8 cellular contexts compared by ENCODE assay signal in the genomic region with DNA sequence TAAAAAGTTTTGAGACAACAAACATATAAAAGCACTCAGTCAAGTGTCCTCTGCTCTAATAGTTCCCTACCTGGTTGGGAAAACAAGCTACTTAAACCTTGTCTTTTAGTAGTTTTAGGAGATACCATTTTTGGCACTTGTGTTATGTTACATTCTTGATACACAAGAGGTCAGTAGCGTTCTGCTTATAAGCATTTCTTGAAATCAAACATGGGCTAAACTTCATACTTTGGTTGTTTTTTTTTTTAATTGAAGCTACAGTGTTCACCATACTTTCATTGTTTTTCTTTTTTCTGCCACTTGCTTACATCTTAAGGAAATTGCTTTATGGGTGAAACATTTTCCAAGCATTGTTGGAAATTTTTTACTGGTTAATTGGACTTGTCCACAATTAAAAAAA. TPM values are rescaled to one million over a fixed set of nuclear protein-coding genes. Genes with fewer than 3 reads are reported as not detected.
DNase-seq lines count a peak whose midpoint lies in the region; ATAC-seq and TF ChIP-seq lines count a peak whose summit lies in the region.

No MANE protein-coding gene starts in this region.

- peaks cover 42% of the 10 kb centered on the region for H3K4me1 Mint-ChIP-seq in GM23338

- no peak overlapping the region for H3K4me2 ChIP-seq in GM23338

- H4K20me1 ChIP-seq in GM23338 (replicated peaks; ENCODE audit: insufficient read depth), result 0 out of 2 replicates have a peak, but pooled peaks cover 3% of the 10 kb centered on the region

- no peaks in the 10 kb centered on the region for H3K27me3 Mint-ChIP-seq in GM23338 (ENCODE audit: insufficient read depth, low read depth, poor library complexity)

- H3K27me3 ChIP-seq in BE2C, result no peaks in the 10 kb centered on the region
- H3K27me3 ChIP-seq in GM23338 (ENCODE audit: insufficient read depth), result no peaks in the 10 kb centered on the region

- H3K4me1 ChIP-seq in BE2C (no peaks in the 10 kb centered on the region), GM23338 (ENCODE audit: insufficient read depth) (peaks cover 24% of the 10 kb centered on the region)

- DNase-seq in BE2C, result no peak
- peak; percentile 46 for DNase-seq in GM23338 (ENCODE audit: low spot score)
- peak; percentile 83 for DNase-seq in NCI-H82 (lab: John Stamatoyannopoulos, UW)
- peak; percentile 43 to 47 for DNase-seq in erythroblast (lab: John Stamatoyannopoulos, UW)
- peak; percentile 27 for DNase-seq in stromal cell of bone marrow (ENCODE audit: low read depth)
- DNase-seq in activated naive CD4-positive, alpha-beta T cell (lab: John Stamatoyannopoulos, UW), result no peak

- no peak overlapping the region; the same call in 1 of the 2 replicates for H3K27ac Mint-ChIP-seq in GM23338

- no peak overlapping the region for H2AFZ ChIP-seq in GM23338

- no peaks in the 10 kb centered on the region; the same call in 1 of the 2 replicates for H3K9me3 ChIP-seq in BE2C

- H3F3A ChIP-seq in GM23338 (replicated peaks; ENCODE audit: low read depth), result no peaks in the 10 kb centered on the region

- 0 out of 3 replicates have a peak, but pooled peaks cover 2% of the 10 kb centered on the region for H3K36me3 Mint-ChIP-seq in GM23338 (ENCODE audit: low read depth)

- TF ChIP-seq POLR2A in erythroblast (IDR thresholded peaks at IDR 0.05; ENCODE audit: low read length), result no peak

- H3K4me3 Mint-ChIP-seq in GM23338, result no peak overlapping the region

- no peaks in the 10 kb centered on the region for H3K36me3 ChIP-seq in BE2C
- H3K36me3 ChIP-seq in GM23338 (ENCODE audit: insufficient read depth), result no peaks in the 10 kb centered on the region

- H3K9me2 ChIP-seq in GM23338 (ENCODE audit: insufficient read depth), result no peaks in the 10 kb centered on the region

- H3K79me2 ChIP-seq in GM23338 (replicated peaks; ENCODE audit: insufficient read depth), result no peaks in the 10 kb centered on the region

- ATAC-seq in GM23338 (no peak), HG03469 (IDR thresholded peaks at IDR 0.05; ENCODE audit: unreplicated experiment) (no peak), GM21515 (IDR thresholded peaks at IDR 0.05; ENCODE audit: unreplicated experiment) (no peak)

- H3K4me3 ChIP-seq in BE2C (ENCODE audit: low read depth, low read length) (no peak overlapping the region), GM23338 (no peak overlapping the region)

- TF ChIP-seq CTCF in BE2C (IDR thresholded peaks at IDR 0.05; ENCODE audit: low read depth, low read length) (peak; percentile 60), GM23338 (conservative IDR thresholded peaks at IDR 0.05; ENCODE audit: low read depth in 2 of 2) (peak in 1 of 2 experiments; percentile 59)

- H3K9me3 Mint-ChIP-seq in GM23338, result no peaks in the 10 kb centered on the region

- no peak overlapping the region for H3K27ac ChIP-seq in GM23338 (ENCODE audit: low read depth)

TF ChIP-seq in GM23338, 12 proteins besides CTCF, POLR2A, EP300 and RAD21 (continues in another document):
- no peak for TF ChIP-seq ZNF331 (CRISPR knock-in tag; IDR thresholded peaks at IDR 0.05; ENCODE audit: low read depth)
- TF ChIP-seq NANOG (IDR thresholded peaks at IDR 0.05; ENCODE audit: borderline replicate concordance), result no peak
- TF ChIP-seq EZH2 (IDR thresholded peaks at IDR 0.05; ENCODE audit: low read depth, unreplicated experiment), result no peak
- TF ChIP-seq JUNB (IDR thresholded peaks at IDR 0.05; ENCODE audit: unreplicated experiment), result no peak
- TF ChIP-seq, protein P1, sequence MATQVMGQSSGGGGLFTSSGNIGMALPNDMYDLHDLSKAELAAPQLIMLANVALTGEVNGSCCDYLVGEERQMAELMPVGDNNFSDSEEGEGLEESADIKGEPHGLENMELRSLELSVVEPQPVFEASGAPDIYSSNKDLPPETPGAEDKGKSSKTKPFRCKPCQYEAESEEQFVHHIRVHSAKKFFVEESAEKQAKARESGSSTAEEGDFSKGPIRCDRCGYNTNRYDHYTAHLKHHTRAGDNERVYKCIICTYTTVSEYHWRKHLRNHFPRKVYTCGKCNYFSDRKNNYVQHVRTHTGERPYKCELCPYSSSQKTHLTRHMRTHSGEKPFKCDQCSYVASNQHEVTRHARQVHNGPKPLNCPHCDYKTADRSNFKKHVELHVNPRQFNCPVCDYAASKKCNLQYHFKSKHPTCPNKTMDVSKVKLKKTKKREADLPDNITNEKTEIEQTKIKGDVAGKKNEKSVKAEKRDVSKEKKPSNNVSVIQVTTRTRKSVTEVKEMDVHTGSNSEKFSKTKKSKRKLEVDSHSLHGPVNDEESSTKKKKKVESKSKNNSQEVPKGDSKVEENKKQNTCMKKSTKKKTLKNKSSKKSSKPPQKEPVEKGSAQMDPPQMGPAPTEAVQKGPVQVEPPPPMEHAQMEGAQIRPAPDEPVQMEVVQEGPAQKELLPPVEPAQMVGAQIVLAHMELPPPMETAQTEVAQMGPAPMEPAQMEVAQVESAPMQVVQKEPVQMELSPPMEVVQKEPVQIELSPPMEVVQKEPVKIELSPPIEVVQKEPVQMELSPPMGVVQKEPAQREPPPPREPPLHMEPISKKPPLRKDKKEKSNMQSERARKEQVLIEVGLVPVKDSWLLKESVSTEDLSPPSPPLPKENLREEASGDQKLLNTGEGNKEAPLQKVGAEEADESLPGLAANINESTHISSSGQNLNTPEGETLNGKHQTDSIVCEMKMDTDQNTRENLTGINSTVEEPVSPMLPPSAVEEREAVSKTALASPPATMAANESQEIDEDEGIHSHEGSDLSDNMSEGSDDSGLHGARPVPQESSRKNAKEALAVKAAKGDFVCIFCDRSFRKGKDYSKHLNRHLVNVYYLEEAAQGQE (IDR thresholded peaks at IDR 0.05; ENCODE audit: unreplicated experiment), result no peak
- TF ChIP-seq STAT1 (IDR thresholded peaks at IDR 0.05; ENCODE audit: unreplicated experiment), result no peak
- TF ChIP-seq, protein P2, sequence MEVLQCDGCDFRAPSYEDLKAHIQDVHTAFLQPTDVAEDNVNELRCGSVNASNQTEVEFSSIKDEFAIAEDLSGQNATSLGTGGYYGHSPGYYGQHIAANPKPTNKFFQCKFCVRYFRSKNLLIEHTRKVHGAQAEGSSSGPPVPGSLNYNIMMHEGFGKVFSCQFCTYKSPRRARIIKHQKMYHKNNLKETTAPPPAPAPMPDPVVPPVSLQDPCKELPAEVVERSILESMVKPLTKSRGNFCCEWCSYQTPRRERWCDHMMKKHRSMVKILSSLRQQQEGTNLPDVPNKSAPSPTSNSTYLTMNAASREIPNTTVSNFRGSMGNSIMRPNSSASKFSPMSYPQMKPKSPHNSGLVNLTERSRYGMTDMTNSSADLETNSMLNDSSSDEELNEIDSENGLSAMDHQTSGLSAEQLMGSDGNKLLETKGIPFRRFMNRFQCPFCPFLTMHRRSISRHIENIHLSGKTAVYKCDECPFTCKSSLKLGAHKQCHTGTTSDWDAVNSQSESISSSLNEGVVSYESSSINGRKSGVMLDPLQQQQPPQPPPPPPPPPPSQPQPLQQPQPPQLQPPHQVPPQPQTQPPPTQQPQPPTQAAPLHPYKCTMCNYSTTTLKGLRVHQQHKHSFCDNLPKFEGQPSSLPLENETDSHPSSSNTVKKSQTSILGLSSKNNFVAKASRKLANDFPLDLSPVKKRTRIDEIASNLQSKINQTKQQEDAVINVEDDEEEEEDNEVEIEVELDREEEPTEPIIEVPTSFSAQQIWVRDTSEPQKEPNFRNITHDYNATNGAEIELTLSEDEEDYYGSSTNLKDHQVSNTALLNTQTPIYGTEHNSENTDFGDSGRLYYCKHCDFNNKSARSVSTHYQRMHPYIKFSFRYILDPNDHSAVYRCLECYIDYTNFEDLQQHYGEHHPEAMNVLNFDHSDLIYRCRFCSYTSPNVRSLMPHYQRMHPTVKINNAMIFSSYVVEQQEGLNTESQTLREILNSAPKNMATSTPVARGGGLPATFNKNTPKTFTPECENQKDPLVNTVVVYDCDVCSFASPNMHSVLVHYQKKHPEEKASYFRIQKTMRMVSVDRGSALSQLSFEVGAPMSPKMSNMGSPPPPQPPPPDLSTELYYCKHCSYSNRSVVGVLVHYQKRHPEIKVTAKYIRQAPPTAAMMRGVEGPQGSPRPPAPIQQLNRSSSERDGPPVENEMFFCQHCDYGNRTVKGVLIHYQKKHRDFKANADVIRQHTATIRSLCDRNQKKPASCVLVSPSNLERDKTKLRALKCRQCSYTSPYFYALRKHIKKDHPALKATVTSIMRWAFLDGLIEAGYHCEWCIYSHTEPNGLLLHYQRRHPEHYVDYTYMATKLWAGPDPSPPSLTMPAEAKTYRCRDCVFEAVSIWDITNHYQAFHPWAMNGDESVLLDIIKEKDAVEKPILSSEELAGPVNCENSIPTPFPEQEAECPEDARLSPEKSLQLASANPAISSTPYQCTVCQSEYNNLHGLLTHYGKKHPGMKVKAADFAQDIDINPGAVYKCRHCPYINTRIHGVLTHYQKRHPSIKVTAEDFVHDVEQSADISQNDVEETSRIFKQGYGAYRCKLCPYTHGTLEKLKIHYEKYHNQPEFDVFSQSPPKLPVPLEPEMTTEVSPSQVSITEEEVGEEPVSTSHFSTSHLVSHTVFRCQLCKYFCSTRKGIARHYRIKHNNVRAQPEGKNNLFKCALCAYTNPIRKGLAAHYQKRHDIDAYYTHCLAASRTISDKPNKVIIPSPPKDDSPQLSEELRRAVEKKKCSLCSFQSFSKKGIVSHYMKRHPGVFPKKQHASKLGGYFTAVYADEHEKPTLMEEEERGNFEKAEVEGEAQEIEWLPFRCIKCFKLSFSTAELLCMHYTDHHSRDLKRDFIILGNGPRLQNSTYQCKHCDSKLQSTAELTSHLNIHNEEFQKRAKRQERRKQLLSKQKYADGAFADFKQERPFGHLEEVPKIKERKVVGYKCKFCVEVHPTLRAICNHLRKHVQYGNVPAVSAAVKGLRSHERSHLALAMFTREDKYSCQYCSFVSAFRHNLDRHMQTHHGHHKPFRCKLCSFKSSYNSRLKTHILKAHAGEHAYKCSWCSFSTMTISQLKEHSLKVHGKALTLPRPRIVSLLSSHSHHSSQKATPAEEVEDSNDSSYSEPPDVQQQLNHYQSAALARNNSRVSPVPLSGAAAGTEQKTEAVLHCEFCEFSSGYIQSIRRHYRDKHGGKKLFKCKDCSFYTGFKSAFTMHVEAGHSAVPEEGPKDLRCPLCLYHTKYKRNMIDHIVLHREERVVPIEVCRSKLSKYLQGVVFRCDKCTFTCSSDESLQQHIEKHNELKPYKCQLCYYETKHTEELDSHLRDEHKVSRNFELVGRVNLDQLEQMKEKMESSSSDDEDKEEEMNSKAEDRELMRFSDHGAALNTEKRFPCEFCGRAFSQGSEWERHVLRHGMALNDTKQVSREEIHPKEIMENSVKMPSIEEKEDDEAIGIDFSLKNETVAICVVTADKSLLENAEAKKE (CRISPR knock-in tag; IDR thresholded peaks at IDR 0.05), result no peak
- TF ChIP-seq ZNF114 (CRISPR knock-in tag; IDR thresholded peaks at IDR 0.05), result no peak
- TF ChIP-seq EZH2phosphoT487 (IDR thresholded peaks at IDR 0.05; ENCODE audit: unreplicated experiment), result no peak
- TF ChIP-seq POLR2AphosphoS5 (IDR thresholded peaks at IDR 0.05; ENCODE audit: low read depth), result no peak

RNA-seq across cellular contexts. Expression of a gene that starts 12.9 kb away (rescaled TPM):
- 7.8 TPM for polyA plus RNA-seq in BE2C (2012; ENCODE audit: insufficient read depth, insufficient read length, low read depth)
- 14.6 and 15.6 TPM in 2 replicates for total RNA-seq in GM23338 (2014; rRNA removed; shearing (Covaris generic))
- 11.0 and 11.8 TPM in 2 replicates for polyA plus RNA-seq in GM23338 (2016; fragmentation: Nextera tagmentation; extraction: Ambion mirVana)

RNA-seq across cellular contexts. Expression of a gene that starts 13.3 kb away (rescaled TPM):
- 36.2 TPM for polyA plus RNA-seq in BE2C (2012; ENCODE audit: insufficient read depth, insufficient read length, low read depth)
- 116 and 141 TPM in 2 replicates for total RNA-seq in GM23338 (2014; rRNA removed; shearing (Covaris generic))
- 58.8 and 64.9 TPM in 2 replicates for polyA plus RNA-seq in GM23338 (2016; fragmentation: Nextera tagmentation; extraction: Ambion mirVana)

Comparison
In these comparisons a context has a peak if more than half of its experiments do, and no peak if none do; other contexts are left out.
1. DNase-seq: peak in GM23338 (single experiment), NCI-H82 (single experiment), erythroblast (2 of 2) and stromal cell of bone marrow (single experiment); none in BE2C (single experiment) and activated naive CD4-positive, alpha-beta T cell (0 of 4).